12 cellular contexts compared by ENCODE assay signal in genomic region chr22:38135133-38135706, GRCh38. TPM values are rescaled to one million over a fixed set of nuclear protein-coding genes. Genes with fewer than 3 reads are reported as not detected.
DNase-seq lines count a peak whose midpoint lies in the region; ATAC-seq, FAIRE-seq and TF ChIP-seq lines count a peak whose summit lies in the region.
"Had no signal": no experiment of that assay in that cellular context is flagged by ENCODE, and none has a peak within 500 bp of the region (broad histone marks: within the 10 kb centered on the region; RNA-seq: fewer than 3 reads in every experiment).

No MANE protein-coding gene starts in this region.

- TF ChIP-seq POLR2A in adrenal gland (IDR thresholded peaks at IDR 0.05) (no peak), GM12891 (IDR thresholded peaks at IDR 0.05; ENCODE audit: low read depth, low read length) (no peak)

- no peak for FAIRE-seq in GM12891 (lab: Jason Lieb, UNC)
- FAIRE-seq: colon had no signal

- no peak for TF ChIP-seq CTCF in adrenal gland (IDR thresholded peaks at IDR 0.05)
- no peak for TF ChIP-seq CTCF in kidney epithelial cell (IDR thresholded peaks at IDR 0.05; ENCODE audit: insufficient read depth, low read length, poor library complexity, severe bottlenecking)
- TF ChIP-seq CTCF in GM13976 (IDR thresholded peaks at IDR 0.05; ENCODE audit: borderline replicate concordance, control extremely low read depth, extremely low read depth, insufficient read depth, missing control alignments): no peak

- intact Hi-C loops in adrenal gland (cut with DNase I): no loop called here

- in situ Hi-C loops in ACHN (cut with HindIII; ENCODE audit: low pct_ligation_motif_present, low pct_unique_long_range_greater_than_20kb, low sequenced_read_pairs): no loop called here
- in situ Hi-C loops in GM13976 (cut with MboI; ENCODE audit: low sequenced_read_pairs, unreplicated experiment): no loop called here

- no peak overlapping the region for H3K4me3 ChIP-seq in adrenal gland
- no peak overlapping the region for H3K4me3 ChIP-seq in kidney epithelial cell (ENCODE audit: low read depth, low read length)

- no peaks in the 10 kb centered on the region for H3K4me1 ChIP-seq in adrenal gland (replicated peaks in 1 of 2)

- H3K27me3 ChIP-seq in adrenal gland (no peaks in the 10 kb centered on the region), kidney epithelial cell (ENCODE audit: control insufficient read depth, insufficient read depth, low read length) (no peaks in the 10 kb centered on the region)

- H3K9me3 ChIP-seq in adrenal gland (replicated peaks in 1 of 3): no peaks in the 10 kb centered on the region

- peak; percentile 65 for DNase-seq in ACHN
- peak; percentile 53 for DNase-seq in HK-2 (ENCODE audit: unreplicated experiment)
- peak in 4 of 7 donors; percentile 35 to 50 (median 44) for DNase-seq in adrenal gland
- peak; percentile 65 for DNase-seq in kidney epithelial cell (ENCODE audit: low read depth)
- DNase-seq in GM13976 (ENCODE audit: low spot score): no peak
- DNase-seq in GM12891 (ENCODE audit: insufficient read length, low spot score): no peak
- DNase-seq in activated naive CD4-positive, alpha-beta T cell (lab: John Stamatoyannopoulos, UW): no peak
- DNase-seq: activated CD4-positive, alpha-beta T cell treated with anti-CD3 and anti-CD28 coated beads for 4 hours; NCI-H524 treated with DMSO at 0.1 percent for 48 hours had no signal

- no peak overlapping the region for H3K27ac ChIP-seq in adrenal gland

- WGBS in adrenal gland, 4 donors: 41 to 84% (median 74%) methylated on average over 1 to 4 of the region's 4 CpGs

- no peak for ATAC-seq in HG02970 (IDR thresholded peaks at IDR 0.05; ENCODE audit: low FRiP score, unreplicated experiment)

- H3K36me3 ChIP-seq in adrenal gland (replicated peaks in 1 of 2) (peaks cover 0 to 7% of the 10 kb centered on the region in 2 donors), kidney epithelial cell (ENCODE audit: control insufficient read depth, insufficient read depth, low read length) (no peaks in the 10 kb centered on the region)

TF ChIP-seq in GM12891, 5 proteins besides CTCF, POLR2A, EP300 and RAD21:
- TF ChIP-seq PAX5 (IDR thresholded peaks at IDR 0.05; ENCODE audit: insufficient read depth, low read length, severe bottlenecking) (no peak), POLR2AphosphoS5 (IDR thresholded peaks at IDR 0.05; ENCODE audit: low read depth, low read length) (no peak), TAF1 (IDR thresholded peaks at IDR 0.05; ENCODE audit: low read depth, low read length) (no peak), POU2F2 (IDR thresholded peaks at IDR 0.05; ENCODE audit: low read depth, low read length) (no peak), SPI1 (IDR thresholded peaks at IDR 0.05; ENCODE audit: low read depth, low read length) (no peak)

RNA-seq across cellular contexts. Expression of gene BAIAP2L2, which starts 24.7 kb away (rescaled TPM):
- total RNA-seq in adrenal gland (1 to 10 TPM in 1 of 8 donors, under 1 TPM in 6, not detected in 1; 0.43 to 2.1 (median 0.55) TPM), kidney epithelial cell (4.1 and 5.4 TPM in 2 replicates)
- polyA plus RNA-seq in adrenal gland: 1 to 10 TPM in 2 of 3 donors, under 1 TPM in 1; 0.09 to 6.0 (median 4.6) TPM
- 0.50 TPM for polyA plus RNA-seq in GM12891 (2012; ENCODE audit: low read depth, missing spikeins)

RNA-seq across cellular contexts. Expression of gene PLA2G6, which starts 46.4 kb away (rescaled TPM):
- total RNA-seq in adrenal gland (100 to 1,000 TPM in 1 of 8 donors, 10 to 100 TPM in 7; 11.1 to 176 (median 72.6) TPM), kidney epithelial cell (14.0 and 15.5 TPM in 2 replicates)
- 100 to 1,000 TPM in 2 of 3 donors, 1 to 10 TPM in 1; 6.9 to 324 (median 159) TPM for polyA plus RNA-seq in adrenal gland
- 19.4 TPM for polyA plus RNA-seq in GM12891 (2012; ENCODE audit: low read depth, missing spikeins)

RNA-seq across cellular contexts. Expression of gene SLC16A8, which starts 51.2 kb away (rescaled TPM):
- total RNA-seq in adrenal gland (under 1 TPM in 5 of 8 donors, not detected in 3; 0.36 to 0.54 (median 0.52) TPM), kidney epithelial cell (0.08 and 0.14 TPM in 2 replicates)
- 1 to 10 TPM in 1 of 3 donors, under 1 TPM in 1, not detected in 1; 0.30 to 1.3 TPM for polyA plus RNA-seq in adrenal gland
- polyA plus RNA-seq in GM12891 (2012; ENCODE audit: low read depth, missing spikeins): 0.36 TPM
- total RNA-seq: mesenteric fat pad had no signal

Comparison
In these comparisons a context has a peak if more than half of its experiments do, and no peak if none do; other contexts are left out.
1. DNase-seq: peak in ACHN (single experiment), HK-2 (single experiment), adrenal gland (4 of 7) and kidney epithelial cell (single experiment); none in GM13976 (single experiment), GM12891 (single experiment) and activated naive CD4-positive, alpha-beta T cell (0 of 4).